Comparison of ENCODE assay signal across 19 cellular contexts in the genomic region with DNA sequence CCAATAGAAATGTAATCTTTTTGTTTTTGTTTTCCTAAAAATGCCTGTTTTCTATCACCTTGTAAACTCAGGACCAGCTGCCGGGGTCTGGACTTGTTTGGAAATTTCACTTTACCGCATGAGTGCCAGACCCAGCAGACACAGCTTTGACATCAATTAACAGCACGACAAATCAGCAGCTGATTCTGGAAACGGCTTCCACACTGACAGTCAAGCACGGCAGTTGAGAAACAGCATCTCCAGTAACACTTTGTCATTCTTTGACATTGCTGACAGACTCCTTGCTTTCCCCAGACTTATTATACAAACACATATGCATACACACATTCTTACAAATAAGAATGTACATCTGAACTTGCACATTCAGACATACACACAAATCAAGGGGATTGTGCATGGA.
"Had no signal": no experiment of that assay in that cellular context is flagged by ENCODE, and none has a peak within 500 bp of the region (broad histone marks: within the 10 kb centered on the region; RNA-seq: fewer than 3 reads in every experiment).

No MANE protein-coding gene starts in this region.

- ATAC-seq: activated CD8-positive, alpha-beta T cell treated with anti-CD3 and anti-CD28 coated beads, Interleukin-2, amount 10 ng/mL, durations not matched to agents 7 days and 5 days; activated naive CD4-positive, alpha-beta T cell treated with anti-CD3 and anti-CD28 coated beads, Interleukin-2, amount 50 U/mL, for 72 hours; left lung had no signal

- H3K27me3 ChIP-seq: adrenal gland, heart right ventricle, left lung, neural progenitor cell, vagina had no signal

- H3K4me3 ChIP-seq: adrenal gland, heart right ventricle, left lung, neural progenitor cell, thoracic aorta, vagina had no signal

- H3K9ac ChIP-seq: neural progenitor cell had no signal

- H3K4me1 ChIP-seq: adrenal gland, left lung, neural progenitor cell, vagina had no signal

- DNase-seq: activated CD4-positive, alpha-beta T cell treated with anti-CD3 and anti-CD28 coated beads, Interleukin-2, amount 10 ng/mL, durations not matched to agents 7 days and 5 days; activated CD4-positive, CD25-positive, alpha-beta regulatory T cell treated with anti-CD3 and anti-CD28 coated beads, Interleukin-2, amount 50 U/mL, for 72 hours; activated CD8-positive, alpha-beta T cell treated with anti-CD3 and anti-CD28 coated beads, Interleukin-2, amount 10 ng/mL, durations not matched to agents 7 days and 5 days; activated T-cell treated with anti-CD3 and anti-CD28 coated beads, Interleukin-2, amount 50 U/mL, for 1 hour; adrenal gland; cerebellar nuclear complex; cortex of kidney; heart right ventricle; kidney; left lung; posterior cingulate gyrus; stimulated activated CD4-positive, alpha-beta T cell treated with anti-CD3 and anti-CD28 coated beads, Interleukin-4, amount 100 ng/mL, for 24 hours; stimulated activated naive CD4-positive, alpha-beta T cell treated with Interleukin-2 at 50 U/mL for 16 hours had no signal

- H3K27ac ChIP-seq: adrenal gland, epithelial cell of prostate, left lung, neural progenitor cell, thoracic aorta, vagina, VCaP had no signal

- H3K36me3 ChIP-seq: adrenal gland, heart right ventricle, left lung, neural progenitor cell, thoracic aorta, vagina had no signal

- H3K4me2 ChIP-seq: neural progenitor cell had no signal

- H3K9me3 ChIP-seq: adrenal gland, thoracic aorta, vagina had no signal

- H2AFZ ChIP-seq: neural progenitor cell had no signal
